Comparison of ENCODE assay signal across 1 cellular context in genomic region chr12:40244526-40245156, GRCh38. TPM values are rescaled to one million over a fixed set of nuclear protein-coding genes. Genes with fewer than 3 reads are reported as not detected.
"Had no signal": no experiment of that assay in that cellular context is flagged by ENCODE, and none has a peak within 500 bp of the region (broad histone marks: within the 10 kb centered on the region; RNA-seq: fewer than 3 reads in every experiment).

No MANE protein-coding gene starts in this region.

RNA-seq across cellular contexts. Expression of gene LRRK2, which starts 19.8 kb away (rescaled TPM):
- polyA plus RNA-seq: GM23338 had no signal
